Comparison of ENCODE assay signal across 21 cellular contexts in genomic region chr20:37892001-37892400, GRCh38. TPM values are rescaled to one million over a fixed set of nuclear protein-coding genes. Genes with fewer than 3 reads are reported as not detected.
"Had no signal": no experiment of that assay in that cellular context is flagged by ENCODE, and none has a peak within 500 bp of the region (broad histone marks: within the 10 kb centered on the region; RNA-seq: fewer than 3 reads in every experiment).

No MANE protein-coding gene starts in this region.

- H3K27ac ChIP-seq: SK-N-MC had no signal

- ATAC-seq: activated T-helper 17 cell treated with anti-CD3 and anti-CD28 coated beads, Interleukin-2, amount 50 U/mL, for 72 hours; T-cell had no signal

- H3K4me3 ChIP-seq: SK-N-MC had no signal

- DNase-seq: activated B cell treated with CpG ODN at 0.5 μM for 24 hours; activated CD4-positive, alpha-beta T cell treated with anti-CD3 and anti-CD28 coated beads for 1 hour; activated CD4-positive, alpha-beta T cell treated with anti-CD3 and anti-CD28 coated beads, Interleukin-2, amount 10 ng/mL, durations not matched to agents 24 days and 14 days; activated CD4-positive, alpha-beta T cell treated with anti-CD3 and anti-CD28 coated beads, Interleukin-2, amount 50 U/mL, for 48 hours; activated gamma-delta T cell; activated naive CD4-positive, alpha-beta T cell treated with anti-CD3 and anti-CD28 coated beads for 36 hours; activated T-cell treated with anti-CD3 and anti-CD28 coated beads, Interleukin-2, amount 50 U/mL, for 48 hours; amygdala; NCI-H1105 treated with DMSO at 0.1 percent for 48 hours; NCI-H1436 treated with DMSO at 0.1 percent for 48 hours; NCI-H187; NCI-H2171; NCI-H2227 treated with DMSO at 0.1 percent for 48 hours; NCI-H526; NCI-H82; T-cell; T-helper 2 cell had no signal

RNA-seq across cellular contexts. Expression of gene VSTM2L, which starts 10.9 kb away (rescaled TPM):
- total RNA-seq: activated B cell treated with CpG ODN at 0.5 μM for 24 hours; activated naive CD4-positive, alpha-beta T cell treated with anti-CD3 and anti-CD28 coated beads for 36 hours; activated T-helper 17 cell treated with anti-CD3 and anti-CD28 coated beads, Interleukin-2, amount 50 U/mL, for 72 hours; NCI-H460; T-cell had no signal
- polyA plus RNA-seq: IgD-negative memory B cell had no signal
